1 cellular context compared by ENCODE assay signal in the genomic region with DNA sequence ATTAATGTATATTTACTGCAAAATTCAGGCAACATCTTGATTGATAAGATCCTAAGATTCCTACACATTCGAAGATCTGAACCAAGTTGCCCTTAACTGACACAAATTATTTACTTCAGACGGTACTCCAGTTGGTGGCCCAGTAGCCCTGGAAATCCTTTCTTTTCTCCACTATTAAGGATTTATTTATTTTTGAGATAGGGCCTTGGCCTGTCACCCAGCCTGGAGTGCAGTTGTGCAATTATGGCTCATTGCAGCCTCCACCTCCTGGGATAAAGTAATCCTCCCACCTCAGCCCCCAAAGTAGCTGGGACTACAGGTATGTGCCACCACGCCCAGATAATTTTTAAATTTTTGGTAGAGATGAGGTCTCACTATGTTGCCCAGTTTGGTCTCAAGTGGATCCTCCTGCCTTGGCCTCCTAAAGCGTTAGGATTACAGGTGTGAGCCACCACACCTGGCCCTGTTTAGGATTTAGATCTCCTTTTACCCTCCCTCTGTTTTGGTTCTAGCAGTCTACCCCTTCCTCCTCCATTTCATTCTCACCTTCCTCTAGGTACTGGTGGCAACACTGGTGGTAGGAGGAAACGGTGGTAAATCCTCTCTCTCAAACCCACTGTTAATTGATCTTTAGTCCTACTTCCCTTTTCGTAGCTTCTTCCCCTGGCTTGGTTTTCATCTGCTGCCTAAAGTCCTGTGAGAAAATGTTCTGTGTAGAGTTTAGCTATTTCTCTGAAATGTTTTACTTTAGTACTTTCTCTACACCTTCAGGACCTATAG.
TF ChIP-seq lines count a peak whose summit lies in the region.

No MANE protein-coding gene starts in this region.

TF ChIP-seq in GM12878, 131 proteins besides CTCF, POLR2A, EP300 and RAD21 (continued from another document and continues in another):
- TF ChIP-seq REST (IDR thresholded peaks at IDR 0.05; ENCODE audit: low read depth, low read length) (no peak), CHD4 (IDR thresholded peaks at IDR 0.05) (no peak), SMARCA5 (IDR thresholded peaks at IDR 0.05) (no peak; the same call in 1 of the 2 replicates), BCL11A (IDR thresholded peaks at IDR 0.05; ENCODE audit: low read depth, low read length) (0 out of 2 replicates have a peak, but pooled peaks have one; percentile 43), NKRF (conservative IDR thresholded peaks at IDR 0.05) (no peak), LARP7 (IDR thresholded peaks at IDR 0.05) (no peak), ZBTB33 (IDR thresholded peaks at IDR 0.05) (no peak), CBX3 (IDR thresholded peaks at IDR 0.05; ENCODE audit: borderline replicate concordance, low read depth) (no peak), MYC (IDR thresholded peaks at IDR 0.05; ENCODE audit: insufficient read depth, insufficient read length, insufficient replicate concordance, low read length, severe bottlenecking) (no peak), NR2F1 (conservative IDR thresholded peaks at IDR 0.05) (no peak), BCL3 (IDR thresholded peaks at IDR 0.05; ENCODE audit: borderline replicate concordance, insufficient read depth, low read depth, low read length, poor library complexity, severe bottlenecking) (no peak), ZNF207 (IDR thresholded peaks at IDR 0.05; ENCODE audit: borderline replicate concordance) (no peak), CREM (IDR thresholded peaks at IDR 0.05; ENCODE audit: low read depth) (no peak), PAX5 (IDR thresholded peaks at IDR 0.05; ENCODE audit: borderline replicate concordance, low read depth, low read length) (no peak), RUNX3 (IDR thresholded peaks at IDR 0.05; ENCODE audit: low read length) (peak; percentile 81), TCF12 (IDR thresholded peaks at IDR 0.05; ENCODE audit: low read depth, low read length) (no peak), EGR1 (IDR thresholded peaks at IDR 0.05; ENCODE audit: borderline replicate concordance in 1 of 2, low read depth in 2 of 2, low read length in 2 of 2) (no peak), FOS (IDR thresholded peaks at IDR 0.05; ENCODE audit: borderline replicate concordance, extremely low read depth, insufficient read length) (no peak), ZBTB40 (IDR thresholded peaks at IDR 0.05; ENCODE audit: borderline replicate concordance) (no peak), TCF7 (IDR thresholded peaks at IDR 0.05; ENCODE audit: borderline replicate concordance) (no peak)
- TF ChIP-seq, protein P1, sequence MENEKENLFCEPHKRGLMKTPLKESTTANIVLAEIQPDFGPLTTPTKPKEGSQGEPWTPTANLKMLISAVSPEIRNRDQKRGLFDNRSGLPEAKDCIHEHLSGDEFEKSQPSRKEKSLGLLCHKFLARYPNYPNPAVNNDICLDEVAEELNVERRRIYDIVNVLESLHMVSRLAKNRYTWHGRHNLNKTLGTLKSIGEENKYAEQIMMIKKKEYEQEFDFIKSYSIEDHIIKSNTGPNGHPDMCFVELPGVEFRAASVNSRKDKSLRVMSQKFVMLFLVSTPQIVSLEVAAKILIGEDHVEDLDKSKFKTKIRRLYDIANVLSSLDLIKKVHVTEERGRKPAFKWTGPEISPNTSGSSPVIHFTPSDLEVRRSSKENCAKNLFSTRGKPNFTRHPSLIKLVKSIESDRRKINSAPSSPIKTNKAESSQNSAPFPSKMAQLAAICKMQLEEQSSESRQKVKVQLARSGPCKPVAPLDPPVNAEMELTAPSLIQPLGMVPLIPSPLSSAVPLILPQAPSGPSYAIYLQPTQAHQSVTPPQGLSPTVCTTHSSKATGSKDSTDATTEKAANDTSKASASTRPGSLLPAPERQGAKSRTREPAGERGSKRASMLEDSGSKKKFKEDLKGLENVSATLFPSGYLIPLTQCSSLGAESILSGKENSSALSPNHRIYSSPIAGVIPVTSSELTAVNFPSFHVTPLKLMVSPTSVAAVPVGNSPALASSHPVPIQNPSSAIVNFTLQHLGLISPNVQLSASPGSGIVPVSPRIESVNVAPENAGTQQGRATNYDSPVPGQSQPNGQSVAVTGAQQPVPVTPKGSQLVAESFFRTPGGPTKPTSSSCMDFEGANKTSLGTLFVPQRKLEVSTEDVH (IDR thresholded peaks at IDR 0.05; ENCODE audit: low read depth, partially characterized antibody): no peak
- TF ChIP-seq, protein P2, sequence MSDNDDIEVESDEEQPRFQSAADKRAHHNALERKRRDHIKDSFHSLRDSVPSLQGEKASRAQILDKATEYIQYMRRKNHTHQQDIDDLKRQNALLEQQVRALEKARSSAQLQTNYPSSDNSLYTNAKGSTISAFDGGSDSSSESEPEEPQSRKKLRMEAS (IDR thresholded peaks at IDR 0.05; ENCODE audit: low read depth, low read length): no peak
- TF ChIP-seq, protein P3, sequence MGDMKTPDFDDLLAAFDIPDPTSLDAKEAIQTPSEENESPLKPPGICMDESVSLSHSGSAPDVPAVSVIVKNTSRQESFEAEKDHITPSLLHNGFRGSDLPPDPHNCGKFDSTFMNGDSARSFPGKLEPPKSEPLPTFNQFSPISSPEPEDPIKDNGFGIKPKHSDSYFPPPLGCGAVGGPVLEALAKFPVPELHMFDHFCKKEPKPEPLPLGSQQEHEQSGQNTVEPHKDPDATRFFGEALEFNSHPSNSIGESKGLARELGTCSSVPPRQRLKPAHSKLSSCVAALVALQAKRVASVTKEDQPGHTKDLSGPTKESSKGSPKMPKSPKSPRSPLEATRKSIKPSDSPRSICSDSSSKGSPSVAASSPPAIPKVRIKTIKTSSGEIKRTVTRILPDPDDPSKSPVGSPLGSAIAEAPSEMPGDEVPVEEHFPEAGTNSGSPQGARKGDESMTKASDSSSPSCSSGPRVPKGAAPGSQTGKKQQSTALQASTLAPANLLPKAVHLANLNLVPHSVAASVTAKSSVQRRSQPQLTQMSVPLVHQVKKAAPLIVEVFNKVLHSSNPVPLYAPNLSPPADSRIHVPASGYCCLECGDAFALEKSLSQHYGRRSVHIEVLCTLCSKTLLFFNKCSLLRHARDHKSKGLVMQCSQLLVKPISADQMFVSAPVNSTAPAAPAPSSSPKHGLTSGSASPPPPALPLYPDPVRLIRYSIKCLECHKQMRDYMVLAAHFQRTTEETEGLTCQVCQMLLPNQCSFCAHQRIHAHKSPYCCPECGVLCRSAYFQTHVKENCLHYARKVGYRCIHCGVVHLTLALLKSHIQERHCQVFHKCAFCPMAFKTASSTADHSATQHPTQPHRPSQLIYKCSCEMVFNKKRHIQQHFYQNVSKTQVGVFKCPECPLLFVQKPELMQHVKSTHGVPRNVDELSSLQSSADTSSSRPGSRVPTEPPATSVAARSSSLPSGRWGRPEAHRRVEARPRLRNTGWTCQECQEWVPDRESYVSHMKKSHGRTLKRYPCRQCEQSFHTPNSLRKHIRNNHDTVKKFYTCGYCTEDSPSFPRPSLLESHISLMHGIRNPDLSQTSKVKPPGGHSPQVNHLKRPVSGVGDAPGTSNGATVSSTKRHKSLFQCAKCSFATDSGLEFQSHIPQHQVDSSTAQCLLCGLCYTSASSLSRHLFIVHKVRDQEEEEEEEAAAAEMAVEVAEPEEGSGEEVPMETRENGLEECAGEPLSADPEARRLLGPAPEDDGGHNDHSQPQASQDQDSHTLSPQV (IDR thresholded peaks at IDR 0.05): no peak
- TF ChIP-seq, protein P4, sequence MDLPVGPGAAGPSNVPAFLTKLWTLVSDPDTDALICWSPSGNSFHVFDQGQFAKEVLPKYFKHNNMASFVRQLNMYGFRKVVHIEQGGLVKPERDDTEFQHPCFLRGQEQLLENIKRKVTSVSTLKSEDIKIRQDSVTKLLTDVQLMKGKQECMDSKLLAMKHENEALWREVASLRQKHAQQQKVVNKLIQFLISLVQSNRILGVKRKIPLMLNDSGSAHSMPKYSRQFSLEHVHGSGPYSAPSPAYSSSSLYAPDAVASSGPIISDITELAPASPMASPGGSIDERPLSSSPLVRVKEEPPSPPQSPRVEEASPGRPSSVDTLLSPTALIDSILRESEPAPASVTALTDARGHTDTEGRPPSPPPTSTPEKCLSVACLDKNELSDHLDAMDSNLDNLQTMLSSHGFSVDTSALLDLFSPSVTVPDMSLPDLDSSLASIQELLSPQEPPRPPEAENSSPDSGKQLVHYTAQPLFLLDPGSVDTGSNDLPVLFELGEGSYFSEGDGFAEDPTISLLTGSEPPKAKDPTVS (IDR thresholded peaks at IDR 0.05; ENCODE audit: low read depth, low read length): no peak
